ENCODE assay signal across 24 cellular contexts in the genomic region with DNA sequence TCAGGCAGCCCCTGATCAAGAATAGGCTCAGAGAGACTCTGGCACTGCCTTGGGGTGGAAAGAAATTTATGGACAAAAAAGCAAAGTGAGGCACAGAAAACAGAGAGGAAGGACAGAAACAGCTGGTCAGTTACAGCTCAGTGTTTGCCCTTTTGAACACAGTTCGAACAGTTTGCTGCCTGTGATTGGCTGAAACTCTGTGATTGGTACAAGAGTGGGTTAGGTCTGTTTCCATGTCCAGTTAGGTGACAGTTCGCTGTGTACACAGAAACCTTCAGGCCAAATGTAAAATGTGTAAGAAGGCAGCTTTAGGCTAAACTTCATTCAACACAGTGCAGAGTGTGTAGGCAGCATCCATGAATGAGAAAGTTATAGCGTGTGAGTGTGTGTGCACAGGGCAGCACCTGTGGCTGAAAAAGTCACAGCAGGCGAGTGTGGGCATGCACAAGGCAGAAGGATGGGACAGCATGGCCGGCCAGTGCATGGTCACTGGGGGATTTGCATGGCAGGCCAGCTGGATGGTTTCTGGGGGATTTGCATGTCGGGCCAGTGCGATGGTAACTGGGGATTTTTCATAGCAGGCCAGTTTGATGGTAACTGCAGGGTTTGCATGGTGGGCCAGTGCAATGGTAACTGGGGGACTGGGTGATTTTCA.
DNase-seq lines count a peak whose midpoint lies in the region; FAIRE-seq and TF ChIP-seq lines count a peak whose summit lies in the region.
"Had no signal": no experiment of that assay in that cellular context is flagged by ENCODE, and none has a peak within 500 bp of the region (broad histone marks: within the 10 kb centered on the region; RNA-seq: fewer than 3 reads in every experiment).

No MANE protein-coding gene starts in this region.

- no peak overlapping the region for H3K4me3 Mint-ChIP-seq in endodermal cell
- H3K4me3 Mint-ChIP-seq: activated CD4-positive, alpha-beta memory T cell treated with anti-CD3 and anti-CD28 coated beads for 36 hours; activated naive CD8-positive, alpha-beta T cell; naive B cell; T-helper 17 cell had no signal

- peaks cover 18% of the 10 kb centered on the region for H3K27me3 Mint-ChIP-seq in endodermal cell (ENCODE audit: insufficient read depth)

- no peaks in the 10 kb centered on the region for H3K36me3 Mint-ChIP-seq in endodermal cell (ENCODE audit: low read depth)
- H3K36me3 Mint-ChIP-seq: activated CD4-positive, alpha-beta memory T cell treated with anti-CD3 and anti-CD28 coated beads for 36 hours; activated naive CD8-positive, alpha-beta T cell; naive B cell had no signal

- H3K36me3 ChIP-seq in endodermal cell (ENCODE audit: control insufficient read depth, insufficient read depth, low read length) = no peaks in the 10 kb centered on the region
- H3K36me3 ChIP-seq: BLaER1 treated with 17β-estradiol and CSF1 and Interleukin-3, amounts not matched to agents 10 nM and 100 nM; breast epithelium; left lung had no signal

- H3K4me1 Mint-ChIP-seq in endodermal cell = peaks cover 21% of the 10 kb centered on the region
- H3K4me1 Mint-ChIP-seq: naive B cell, T-helper 17 cell had no signal

- no peaks in the 10 kb centered on the region for H3K9me3 Mint-ChIP-seq in endodermal cell
- H3K9me3 Mint-ChIP-seq: activated CD4-positive, alpha-beta memory T cell treated with anti-CD3 and anti-CD28 coated beads for 36 hours; activated T-helper 2 cell treated with anti-CD3 and anti-CD28 coated beads, Interferon-gamma antibody, Interleukin-2, Interleukin-4, amounts not matched to agents 10 μg/mL and 5 μg/mL and 100 μg/mL, durations not matched to agents 14 hours and 24 hours and 36 hours; naive B cell had no signal

- H3K4me1 ChIP-seq in endodermal cell (ENCODE audit: control insufficient read depth, insufficient read depth, low read length) = no peaks in the 10 kb centered on the region
- H3K4me1 ChIP-seq: BLaER1 treated with 17β-estradiol and CSF1 and Interleukin-3, amounts not matched to agents 10 nM and 100 nM had no signal

- TF ChIP-seq CTCF in endodermal cell (conservative IDR thresholded peaks at IDR 0.05) = no peak

- H3K4me3 ChIP-seq in endodermal cell (ENCODE audit: low read length) = no peak overlapping the region
- H3K4me3 ChIP-seq: BLaER1 treated with 17β-estradiol and CSF1 and Interleukin-3, amounts not matched to agents 10 nM and 100 nM; breast epithelium; left lung had no signal

- H3K27ac Mint-ChIP-seq in endodermal cell = no peak overlapping the region
- H3K27ac Mint-ChIP-seq: activated CD4-positive, alpha-beta memory T cell treated with anti-CD3 and anti-CD28 coated beads for 36 hours; activated naive CD8-positive, alpha-beta T cell; activated T-helper 2 cell treated with anti-CD3 and anti-CD28 coated beads, Interferon-gamma antibody, Interleukin-2, Interleukin-4, amounts not matched to agents 10 μg/mL and 5 μg/mL and 100 μg/mL, durations not matched to agents 14 hours and 24 hours and 36 hours; naive B cell; T-helper 17 cell had no signal

- DNase-seq in NCI-H526 treated with DMSO at 0.1 percent for 48 hours (lab: John Stamatoyannopoulos, UW) (peak; percentile 37), endodermal cell (peak; percentile 41), mucosa of gallbladder (ENCODE audit: low spot score) (peak; percentile 2), urothelium cell line (ENCODE audit: low spot score) (no peak), NCI-H2029 treated with DMSO at 0.1 percent for 48 hours (lab: John Stamatoyannopoulos, UW) (no peak)
- no peak for DNase-seq in stimulated activated CD4-positive, alpha-beta T cell treated with anti-CD3 and anti-CD28 coated beads, Interleukin-1b, Interleukin-23, amount 100 ng/mL, for 48 hours
- no peak for DNase-seq in stimulated activated CD4-positive, alpha-beta T cell treated with anti-CD3 and anti-CD28 coated beads, Interleukin-12 subunit alpha, Interleukin-12 subunit beta, amount 100 ng/mL, for 4 hours
- DNase-seq: activated CD4-positive, alpha-beta memory T cell treated with anti-CD3 and anti-CD28 coated beads for 36 hours; activated CD4-positive, alpha-beta T cell treated with anti-CD3 and anti-CD28 coated beads for 1 hour; DMS153; hypothalamus; Karpas-422; left lung; naive B cell; NCI-H1417 treated with DMSO at 0.1 percent for 48 hours; NCI-H2081; Right ventricle myocardium superior; stimulated activated naive CD4-positive, alpha-beta T cell treated with Interleukin-2 at 50 U/mL for 16 hours; T-helper 17 cell had no signal

- no peaks in the 10 kb centered on the region for H3K9me3 ChIP-seq in endodermal cell (ENCODE audit: control insufficient read depth, low read length)
- H3K9me3 ChIP-seq: BLaER1 treated with 17β-estradiol and CSF1 and Interleukin-3, amounts not matched to agents 10 nM and 100 nM; breast epithelium; left lung had no signal

- H3K9ac ChIP-seq in endodermal cell (ENCODE audit: extremely low read depth, low read length, poor library complexity, severe bottlenecking) = no peak overlapping the region
- H3K9ac ChIP-seq: BLaER1 treated with 17β-estradiol and CSF1 and Interleukin-3, amounts not matched to agents 10 nM and 100 nM had no signal

- no peaks in the 10 kb centered on the region for H3K27me3 ChIP-seq in endodermal cell (ENCODE audit: control insufficient read depth, insufficient read depth, low read length, poor library complexity, severe bottlenecking)

- peak; percentile 71 for FAIRE-seq in urothelium cell line (lab: Jason Lieb, UNC)
- FAIRE-seq: GM12892 had no signal

- H3K27ac ChIP-seq in endodermal cell (ENCODE audit: low read depth, low read length) = no peak overlapping the region
- H3K27ac ChIP-seq: BLaER1 treated with 17β-estradiol and CSF1 and Interleukin-3, amounts not matched to agents 10 nM and 100 nM; breast epithelium; left lung had no signal

- 69 to 78% methylated on average over 5 to 7 of the region's 7 CpGs for WGBS in endodermal cell (ENCODE audit: insufficient coverage in 1 of 2, insufficient read length in 1 of 2), 2 experiments

Comparison
In these comparisons a context has a peak if more than half of its experiments do, and no peak if none do; other contexts are left out.
1. DNase-seq: peak in NCI-H526 treated with DMSO at 0.1 percent for 48 hours (single experiment), endodermal cell (single experiment) and mucosa of gallbladder (single experiment); none in urothelium cell line (single experiment), NCI-H2029 treated with DMSO at 0.1 percent for 48 hours (single experiment), stimulated activated CD4-positive, alpha-beta T cell treated with anti-CD3 and anti-CD28 coated beads, Interleukin-1b, Interleukin-23, amount 100 ng/mL, for 48 hours (single experiment) and stimulated activated CD4-positive, alpha-beta T cell treated with anti-CD3 and anti-CD28 coated beads, Interleukin-12 subunit alpha, Interleukin-12 subunit beta, amount 100 ng/mL, for 4 hours (single experiment).